29 cellular contexts compared by ENCODE assay signal in the genomic region with DNA sequence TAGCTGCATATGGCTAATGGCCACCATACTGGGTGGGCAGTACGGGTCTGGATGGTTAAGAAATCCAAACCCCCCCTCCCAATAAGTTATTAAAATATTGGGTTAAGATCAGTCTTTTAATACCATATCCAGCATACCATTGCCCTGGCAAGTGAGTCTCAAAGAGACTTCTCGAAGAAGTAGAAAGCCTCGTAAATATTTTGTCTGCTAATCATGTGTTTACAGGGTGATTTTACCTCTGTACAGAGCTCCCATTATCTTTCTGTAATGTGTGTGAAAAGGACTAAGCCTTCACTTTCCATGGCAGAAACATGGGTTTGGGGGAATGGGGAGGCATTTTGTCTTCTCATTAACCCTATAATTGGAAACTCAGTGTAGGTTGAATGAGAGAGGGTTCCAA.
DNase-seq lines count a peak whose midpoint lies in the region; ATAC-seq and TF ChIP-seq lines count a peak whose summit lies in the region.
"Had no signal": no experiment of that assay in that cellular context is flagged by ENCODE, and none has a peak within 500 bp of the region (broad histone marks: within the 10 kb centered on the region; RNA-seq: fewer than 3 reads in every experiment).

No MANE protein-coding gene starts in this region.

- no peak overlapping the region for H4K8ac ChIP-seq in mesenchymal stem cell (ENCODE audit: low read length)

- ATAC-seq in PC-3, result peak; percentile 66
- ATAC-seq: A549; CD8-positive, alpha-beta T cell had no signal

- peaks cover 42% of the 10 kb centered on the region for H3K4me1 ChIP-seq in PC-3 (ENCODE audit: insufficient read depth, low read length)
- H3K4me1 ChIP-seq in mesenchymal stem cell (ENCODE audit: control insufficient read depth, insufficient read depth, low read depth, low read length), result peaks cover 5% of the 10 kb centered on the region
- H3K4me1 ChIP-seq: Caco-2 had no signal

- H2AK5ac ChIP-seq in mesenchymal stem cell (ENCODE audit: low read length, severe bottlenecking), result no peak overlapping the region

- no TSS peak for BruUV-seq in PC-3 (replicated peaks; lab: Mats Ljungman, UMichigan)

- POLR2A ChIA-PET in PC-3 (lab: Charles Lee; ENCODE audit: unreplicated experiment), result interaction anchor here (0.7 kb wide), 1 partner anchor 19 kb away, joined by 3 read pairs; no protein-coding TSS in a partner anchor

- no peak overlapping the region for H3K14ac ChIP-seq in mesenchymal stem cell (ENCODE audit: low read length in 2 of 2)

- H3K9me2 ChIP-seq in PC-3 (replicated peaks; ENCODE audit: low read length), result no peaks in the 10 kb centered on the region

- no peaks in the 10 kb centered on the region for H3F3A ChIP-seq in PC-3 (ENCODE audit: low read length, unreplicated experiment)

- 0 out of 2 replicates have a peak overlapping the region, but pooled peaks have one; percentile 22 for H3K4me2 ChIP-seq in PC-3 (ENCODE audit: low read length)
- no peak overlapping the region for H3K4me2 ChIP-seq in mesenchymal stem cell (ENCODE audit: low read length, poor library complexity, severe bottlenecking)
- H3K4me2 ChIP-seq: A549; BLaER1; BLaER1 treated with 17β-estradiol and CSF1 and Interleukin-3, amounts not matched to agents 10 nM and 100 nM had no signal

- no peaks in the 10 kb centered on the region for H4K20me1 ChIP-seq in PC-3 (ENCODE audit: low read length)
- H4K20me1 ChIP-seq: BLaER1; BLaER1 treated with 17β-estradiol and CSF1 and Interleukin-3, amounts not matched to agents 10 nM and 100 nM had no signal

- H3K4me3 ChIP-seq in PC-3 (ENCODE audit: low read length) (no peak overlapping the region), mesenchymal stem cell (ENCODE audit: insufficient read depth in 1 of 2, low read depth in 1 of 2, low read length in 2 of 2) (no peak overlapping the region)
- H3K4me3 ChIP-seq: A549; BLaER1; BLaER1 treated with 17β-estradiol and CSF1 and Interleukin-3, amounts not matched to agents 10 nM and 100 nM had no signal

- WGBS in mesenchymal stem cell, result 94% methylated on average over 2 of the region's 3 CpGs

- H3K23ac ChIP-seq in mesenchymal stem cell (ENCODE audit: low read length in 2 of 2), result no peak overlapping the region

- H4K91ac ChIP-seq in mesenchymal stem cell (ENCODE audit: low read length), result no peak overlapping the region

- no peak overlapping the region for H2BK15ac ChIP-seq in mesenchymal stem cell (ENCODE audit: low read depth, poor library complexity, severe bottlenecking)

- no peak overlapping the region for H3K18ac ChIP-seq in mesenchymal stem cell (ENCODE audit: low read depth in 1 of 2, low read length in 2 of 2)

- no peaks in the 10 kb centered on the region for H3K79me2 ChIP-seq in PC-3 (ENCODE audit: low read length)

- no peak overlapping the region for H2AFZ ChIP-seq in PC-3 (ENCODE audit: low read length)
- no peak overlapping the region for H2AFZ ChIP-seq in mesenchymal stem cell (ENCODE audit: low read depth, low read length)

- no peak overlapping the region for H2BK12ac ChIP-seq in mesenchymal stem cell (ENCODE audit: low read length in 2 of 2)

- H3K9ac ChIP-seq in PC-3 (ENCODE audit: low read length) (no peak overlapping the region), mesenchymal stem cell (ENCODE audit: low read length) (no peak overlapping the region)
- H3K9ac ChIP-seq: BLaER1; BLaER1 treated with 17β-estradiol and CSF1 and Interleukin-3, amounts not matched to agents 10 nM and 100 nM had no signal

- H3K36me3 ChIP-seq in PC-3 (ENCODE audit: low read depth, low read length) (peaks cover 3% of the 10 kb centered on the region; the same call in 1 of the 2 replicates), mesenchymal stem cell (ENCODE audit: control insufficient read depth in 1 of 2, insufficient read depth in 2 of 2, low read depth in 1 of 2, low read length in 2 of 2) (peaks cover 0 to 6% of the 10 kb centered on the region in 2 experiments)
- H3K36me3 ChIP-seq: BLaER1; BLaER1 treated with 17β-estradiol and CSF1 and Interleukin-3, amounts not matched to agents 10 nM and 100 nM had no signal

- DNase-seq in PC-3 (peak; percentile 51), mesenchymal stem cell (no peak), NCI-H187 (lab: John Stamatoyannopoulos, UW) (no peak), NCI-H2196 (lab: John Stamatoyannopoulos, UW; ENCODE audit: unreplicated experiment) (no peak)
- DNase-seq: 8988T; ACHN; AML-193; BE2C; C1 segment of cervical spinal cord; Caco-2; Calu3; CD4-positive, alpha-beta memory T cell; CD4-positive, alpha-beta T cell; CD4-positive, CD25-positive, alpha-beta regulatory T cell; CD8-positive, alpha-beta memory T cell; CD8-positive, alpha-beta T cell; COR-L47; DMS 273 treated with DMSO at 0.1 percent for 48 hours; DMS153; DMS53; DMS79; DMS79 treated with DMSO at 0.1 percent for 48 hours; DND-41; EL had no signal

- intact Hi-C loops in PC-3 (cut with micrococcal nuclease), result no loop called here

- H2BK120ac ChIP-seq in mesenchymal stem cell (ENCODE audit: low read depth, low read length), result no peak overlapping the region

- no peak for TF ChIP-seq CTCF in PC-3 (conservative IDR thresholded peaks at IDR 0.05; ENCODE audit: low read depth, low read length)

- H3K27me3 ChIP-seq in PC-3 (ENCODE audit: low read length), result no peaks in the 10 kb centered on the region
- no peaks in the 10 kb centered on the region for H3K27me3 ChIP-seq in mesenchymal stem cell (ENCODE audit: control insufficient read depth in 1 of 2, insufficient read depth in 1 of 2, low read length in 2 of 2)
- H3K27me3 ChIP-seq: BE2C; BLaER1; BLaER1 treated with 17β-estradiol and CSF1 and Interleukin-3, amounts not matched to agents 10 nM and 100 nM had no signal

- H2BK5ac ChIP-seq in mesenchymal stem cell (ENCODE audit: low read depth, low read length, poor library complexity, severe bottlenecking), result no peak overlapping the region

- H3K9me3 ChIP-seq in PC-3 (ENCODE audit: low read length), result no peaks in the 10 kb centered on the region
- no peaks in the 10 kb centered on the region for H3K9me3 ChIP-seq in mesenchymal stem cell (ENCODE audit: control insufficient read depth, low read length)
- H3K9me3 ChIP-seq: A549; BE2C; BLaER1; BLaER1 treated with 17β-estradiol and CSF1 and Interleukin-3, amounts not matched to agents 10 nM and 100 nM; Caco-2 had no signal

- peaks cover 14% of the 10 kb centered on the region for H3K79me1 ChIP-seq in mesenchymal stem cell (replicated peaks; ENCODE audit: low read length, poor library complexity, severe bottlenecking)

- H3K27ac ChIP-seq in PC-3 (ENCODE audit: low read length) (no peak overlapping the region), mesenchymal stem cell (ENCODE audit: low read length, poor library complexity, severe bottlenecking) (peak overlapping the region; percentile 13)
- H3K27ac ChIP-seq: 22Rv1; A549; BLaER1; BLaER1 treated with 17β-estradiol and CSF1 and Interleukin-3, amounts not matched to agents 10 nM and 100 nM; C4-2B had no signal

- no peak overlapping the region for H3K4ac ChIP-seq in mesenchymal stem cell (ENCODE audit: low read depth in 1 of 2, low read length in 2 of 2)

- CTCF ChIA-PET in PC-3 (lab: Charles Lee), result interaction anchor here (0.6 kb wide), 1 partner anchor 486 kb away, joined by 3 read pairs; no protein-coding TSS in a partner anchor
